ENCODE assay signal across 7 cellular contexts in genomic region chr13:72634859-72635258, GRCh38.
"Had no signal": no experiment of that assay in that cellular context is flagged by ENCODE, and none has a peak within 500 bp of the region (broad histone marks: within the 10 kb centered on the region; RNA-seq: fewer than 3 reads in every experiment).

No MANE protein-coding gene starts in this region.

- H3K4me2 ChIP-seq: GM23338 had no signal

- DNase-seq: H7, HFFc6, KG1 had no signal

- H2AFZ ChIP-seq: GM23338 had no signal

- H3K27ac ChIP-seq: HL-60 had no signal

- H3K36me3 ChIP-seq: HAP-1 had no signal

- H3K9me3 ChIP-seq: HAP-1 had no signal

- H3K4me3 ChIP-seq: GM23338, HAP-1 had no signal

- H3K4me1 ChIP-seq: HAP-1 had no signal

- ATAC-seq: GM23338, HCT116 had no signal
